Comparison of ENCODE assay signal across 11 cellular contexts in the genomic region with DNA sequence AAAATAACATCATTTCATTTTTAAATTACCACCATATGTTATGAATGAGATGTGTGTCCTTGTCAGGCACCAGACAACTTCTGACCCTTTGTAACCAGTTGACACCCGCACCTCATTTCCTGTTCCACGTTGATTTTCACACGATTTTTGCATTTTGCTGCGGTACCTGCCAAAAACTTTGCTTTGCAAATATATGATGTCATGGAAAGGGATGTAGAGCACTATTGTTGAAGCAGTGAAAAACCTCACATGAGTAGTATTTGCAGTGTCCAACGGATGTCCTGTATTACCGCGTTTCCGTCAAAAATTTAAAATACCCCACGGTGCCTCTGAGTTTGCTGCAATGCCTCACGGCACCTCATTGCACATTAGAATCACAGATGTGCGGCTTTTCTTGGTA.
DNase-seq lines count a peak whose midpoint lies in the region; ATAC-seq and TF ChIP-seq lines count a peak whose summit lies in the region.
"Had no signal": no experiment of that assay in that cellular context is flagged by ENCODE, and none has a peak within 500 bp of the region (broad histone marks: within the 10 kb centered on the region; RNA-seq: fewer than 3 reads in every experiment).

No MANE protein-coding gene starts in this region.

- TF ChIP-seq EP300 in tibial nerve (IDR thresholded peaks at IDR 0.05): peak; percentile 45 to 63

- 60 to 73% (median 63%) methylated on average over 11 of the region's 11 CpGs for WGBS in heart left ventricle, 4 donors
- WGBS in tibial nerve, 2 donors: 45 to 55% methylated on average over 11 of the region's 11 CpGs
- WGBS in hepatocyte (ENCODE audit: low lambda C conversion rate, missing lambda C conversion rate): 96% methylated on average over 11 of the region's 11 CpGs

- peak overlapping the region in 1 of 12 donors; percentile 5 for H3K27ac ChIP-seq in heart left ventricle
- no peak overlapping the region for H3K27ac ChIP-seq in right atrium auricular region
- H3K27ac ChIP-seq in tibial nerve: no peak overlapping the region
- no peak overlapping the region for H3K27ac ChIP-seq in hepatocyte
- H3K27ac ChIP-seq: thyroid gland had no signal

- H2AFZ ChIP-seq in hepatocyte: no peak overlapping the region

- no peaks in the 10 kb centered on the region for H3K79me2 ChIP-seq in hepatocyte

- H3K36me3 ChIP-seq in heart left ventricle (no peaks in the 10 kb centered on the region), right atrium auricular region (no peaks in the 10 kb centered on the region), tibial nerve (peaks cover 0 to 5% (median 0%) of the 10 kb centered on the region in 3 donors), hepatocyte (replicated peaks; ENCODE audit: insufficient read depth, low read depth) (no peaks in the 10 kb centered on the region)
- H3K36me3 ChIP-seq: thyroid gland had no signal

- intact Hi-C loops in heart left ventricle (cut with DNase I): no loop called here

- H3K4me1 ChIP-seq in heart left ventricle (peaks cover 0 to 10% (median 0%) of the 10 kb centered on the region in 12 donors), right atrium auricular region (no peaks in the 10 kb centered on the region), tibial nerve (peaks cover 0 to 7% (median 0%) of the 10 kb centered on the region in 4 donors), hepatocyte (ENCODE audit: insufficient read depth) (no peaks in the 10 kb centered on the region)
- H3K4me1 ChIP-seq: thyroid gland had no signal

- H3K27me3 ChIP-seq in heart left ventricle (no peaks in the 10 kb centered on the region), right atrium auricular region (no peaks in the 10 kb centered on the region), tibial nerve (no peaks in the 10 kb centered on the region), hepatocyte (no peaks in the 10 kb centered on the region)
- H3K27me3 ChIP-seq: thyroid gland had no signal

- ATAC-seq in heart left ventricle: peak; percentile 32 to 96 (median 57)
- peak; percentile 86 for ATAC-seq in HG02840 (IDR thresholded peaks at IDR 0.05; ENCODE audit: low FRiP score, unreplicated experiment)

- H3K9me2 ChIP-seq in hepatocyte (replicated peaks; ENCODE audit: insufficient read depth): no peaks in the 10 kb centered on the region

- no peak for TF ChIP-seq POLR2A in heart left ventricle (IDR thresholded peaks at IDR 0.05)
- no peak for TF ChIP-seq POLR2A in tibial nerve (IDR thresholded peaks at IDR 0.05)

- no peak for TF ChIP-seq CTCF in heart left ventricle (IDR thresholded peaks at IDR 0.05)
- no peak for TF ChIP-seq CTCF in right atrium auricular region (IDR thresholded peaks at IDR 0.05)
- TF ChIP-seq CTCF in tibial nerve (IDR thresholded peaks at IDR 0.05): no peak
- TF ChIP-seq CTCF in hepatocyte (IDR thresholded peaks at IDR 0.05; ENCODE audit: poor library complexity): no peak

- no peak overlapping the region for H3K4me2 ChIP-seq in hepatocyte

- DNase-seq in heart left ventricle (peak in 2 of 5 donors; percentile 22 to 31), right atrium auricular region (ENCODE audit: low spot score) (no peak), NCI-H1048 (lab: John Stamatoyannopoulos, UW) (peak; percentile 13), tibial nerve (ENCODE audit: low spot score in 2 of 2) (no peak), pons (ENCODE audit: low spot score) (no peak), hepatocyte (ENCODE audit: low spot score) (no peak), DMS 273 treated with DMSO at 0.1 percent for 48 hours (lab: John Stamatoyannopoulos, UW) (no peak)
- DNase-seq: hypothalamus; stimulated activated CD4-positive, alpha-beta T cell treated with anti-CD3 and anti-CD28 coated beads, Interleukin-2, amount 100 ng/mL, for 48 hours; thyroid gland had no signal

- H3K9me3 ChIP-seq in heart left ventricle: no peaks in the 10 kb centered on the region
- no peaks in the 10 kb centered on the region for H3K9me3 ChIP-seq in right atrium auricular region
- H3K9me3 ChIP-seq in tibial nerve: no peaks in the 10 kb centered on the region
- no peaks in the 10 kb centered on the region for H3K9me3 ChIP-seq in hepatocyte (ENCODE audit: low read depth)
- H3K9me3 ChIP-seq: thyroid gland had no signal

- H4K20me1 ChIP-seq in hepatocyte (ENCODE audit: insufficient read depth, poor library complexity, severe bottlenecking): no peaks in the 10 kb centered on the region

- H3K4me3 ChIP-seq in heart left ventricle: no peak overlapping the region
- no peak overlapping the region for H3K4me3 ChIP-seq in right atrium auricular region
- no peak overlapping the region for H3K4me3 ChIP-seq in tibial nerve
- H3K4me3 ChIP-seq in hepatocyte: no peak overlapping the region
- H3K4me3 ChIP-seq: thyroid gland had no signal
